8 cellular contexts compared by ENCODE assay signal in genomic region chr19:4723465-4724251, GRCh38. TPM values are rescaled to one million over a fixed set of nuclear protein-coding genes. Genes with fewer than 3 reads are reported as not detected.
DNase-seq lines count a peak whose midpoint lies in the region; ATAC-seq and TF ChIP-seq lines count a peak whose summit lies in the region.

Gene DPP9, minus strand, starts transcription at chr19:4723842. Its CDS starts 3,936 bp downstream, at chr19:4719906.

- TF ChIP-seq CTCF in BJ (IDR thresholded peaks at IDR 0.05; ENCODE audit: insufficient read depth, low read depth, low read length), result peak; percentile 26; the same call in 1 of the 2 replicates
- TF ChIP-seq CTCF in colonic mucosa (IDR thresholded peaks at IDR 0.05), result peak; percentile 14

- no peaks in the 10 kb centered on the region for H3K9me3 ChIP-seq in colonic mucosa

- POLR2A ChIA-PET in BJ (lab: Charles Lee), result no interaction called here

- intact Hi-C loops in colonic mucosa (cut with DNase I), result no loop called here

- peaks cover 10% of the 10 kb centered on the region for H3K36me3 ChIP-seq in BJ (ENCODE audit: control insufficient read depth, insufficient read depth, low read length)
- H3K36me3 ChIP-seq in colonic mucosa, result no peaks in the 10 kb centered on the region

- peak; percentile 89 for DNase-seq in BJ (ENCODE audit: low read depth)
- DNase-seq in GM19240 (ENCODE audit: insufficient read length, low spot score), result peak; percentile 100
- DNase-seq in NCI-H526 (lab: John Stamatoyannopoulos, UW), result peak; percentile 90 to 96
- peak; percentile 98 for DNase-seq in activated CD4-positive, alpha-beta T cell treated with anti-CD3 and anti-CD28 coated beads for 48 hours
- peak; percentile 97 for DNase-seq in colonic mucosa
- DNase-seq in kidney tubule cell (ENCODE audit: low spot score), result peak; percentile 99
- DNase-seq in stimulated activated CD4-positive, alpha-beta T cell treated with anti-CD3 and anti-CD28 coated beads, Interleukin-1b, Interleukin-23, amount 100 ng/mL, for 24 hours (ENCODE audit: low read depth in 4 of 4, low spot score in 1 of 4), result peak; percentile 88 to 96 (median 94)

- H3K4me3 ChIP-seq in BJ (ENCODE audit: low read depth, low read length), result peak within 1 kb of the TSS; percentile 60
- peak within 1 kb of the TSS; percentile 94 for H3K4me3 ChIP-seq in colonic mucosa

- peak within 1 kb of the TSS; percentile 94 to 99 for H3K9ac ChIP-seq in colonic mucosa (ENCODE audit: low read depth in 2 of 2, low read length in 2 of 2)

- H3K27ac ChIP-seq in colonic mucosa, result peak within 1 kb of the TSS; percentile 86

- H3K4me1 ChIP-seq in colonic mucosa, result peaks cover 11% of the 10 kb centered on the region

- no peaks in the 10 kb centered on the region for H3K27me3 ChIP-seq in BJ (ENCODE audit: control insufficient read depth, insufficient read depth, low read length)
- no peaks in the 10 kb centered on the region for H3K27me3 ChIP-seq in colonic mucosa

- peak; percentile 85 for ATAC-seq in HG03460 (IDR thresholded peaks at IDR 0.05; ENCODE audit: unreplicated experiment)

- CTCF ChIA-PET in BJ (lab: Yijun Ruan, JAX), result interaction anchor here (1.3 to 5.6 kb wide), 3 partner anchors 9 to 87 kb away, joined by 4 to 37 read pairs (median 8); partner anchors contain the start of gene FEM1A

RNA-seq across cellular contexts. Expression of gene DPP9, which starts in this region (rescaled TPM):
- polyA plus RNA-seq in BJ (2011; rRNA removed), result 4.5 and 12.3 TPM in 2 replicates
- polyA minus RNA-seq in BJ (2011; rRNA and poly(A)+ RNA removed), result 10.0 and 11.3 TPM in 2 replicates
- 100 to 1,000 TPM in 1 of 2 donors, 10 to 100 TPM in 1; 56.3 to 100 TPM for total RNA-seq in colonic mucosa

Comparison
In these comparisons a context has a peak if more than half of its experiments do, and no peak if none do; other contexts are left out.
1. Peak in every context shown above with its lines: DNase-seq, ATAC-seq, H3K4me3 ChIP-seq and H3K27ac ChIP-seq.